In the genomic region with DNA sequence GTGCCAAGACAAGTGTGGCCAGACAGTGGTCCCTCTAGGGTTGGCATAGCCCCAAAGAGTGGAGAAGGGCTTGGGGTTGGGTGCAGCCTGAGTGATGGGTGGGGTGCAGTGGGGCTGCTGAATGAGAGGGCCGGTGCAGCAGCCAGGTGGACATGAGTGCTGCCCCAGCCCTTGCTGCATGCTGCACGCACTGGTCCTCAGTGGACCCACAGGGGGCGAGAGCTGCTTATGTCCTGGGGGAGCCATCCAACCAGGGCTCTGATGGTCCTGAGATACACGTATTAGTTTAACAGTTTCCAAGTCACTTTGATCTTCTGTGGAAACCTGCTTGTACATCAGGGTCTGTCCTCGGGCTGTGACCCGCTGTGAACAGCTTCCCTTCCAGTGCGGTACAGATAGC, we compare ENCODE assay signal across 14 cellular contexts. TPM values are rescaled to one million over a fixed set of nuclear protein-coding genes. Genes with fewer than 3 reads are reported as not detected.
"Had no signal": no experiment of that assay in that cellular context is flagged by ENCODE, and none has a peak within 500 bp of the region (broad histone marks: within the 10 kb centered on the region; RNA-seq: fewer than 3 reads in every experiment).

No MANE protein-coding gene starts in this region.

- ATAC-seq: SK-N-SH treated with all-trans-retinoic acid at 6 μM for 48 hours had no signal

- H3K27ac Mint-ChIP-seq: activated T-helper 2 cell treated with anti-CD3 and anti-CD28 coated beads, Interferon-gamma antibody, Interleukin-2, Interleukin-4, amounts not matched to agents 10 μg/mL and 5 μg/mL and 100 μg/mL, durations not matched to agents 14 hours and 24 hours and 36 hours; immature natural killer cell; nephron progenitor cell had no signal

- H3K4me3 ChIP-seq: adrenal gland, skin epidermis, transverse colon had no signal

- DNase-seq: activated naive CD4-positive, alpha-beta T cell treated with anti-CD3 and anti-CD28 coated beads, Interleukin-2, amount 50 U/mL, for 16 hours; adrenal gland; effector CD4-positive, alpha-beta T cell; immature natural killer cell; nephron progenitor cell; SHP77; T-helper 2 cell; transverse colon had no signal

- H3K36me3 ChIP-seq: adrenal gland, transverse colon had no signal

- H3K27ac ChIP-seq: transverse colon had no signal

- H3K27me3 ChIP-seq: adrenal gland had no signal

- H3K9me3 ChIP-seq: adrenal gland, transverse colon had no signal

- H3K4me1 ChIP-seq: adrenal gland, transverse colon had no signal

- H3K4me3 Mint-ChIP-seq: brain, immature natural killer cell, nephron progenitor cell had no signal

- H3K36me3 Mint-ChIP-seq: immature natural killer cell had no signal

- H3K4me1 Mint-ChIP-seq: brain, immature natural killer cell had no signal

- H3K9me3 Mint-ChIP-seq: activated T-helper 2 cell treated with anti-CD3 and anti-CD28 coated beads, Interferon-gamma antibody, Interleukin-2, Interleukin-4, amounts not matched to agents 10 μg/mL and 5 μg/mL and 100 μg/mL, durations not matched to agents 14 hours and 24 hours and 36 hours; brain; immature natural killer cell; nephron progenitor cell had no signal

RNA-seq across cellular contexts. Expression of gene ACR, which starts 23.9 kb away (rescaled TPM):
- total RNA-seq: activated T-helper 2 cell treated with anti-CD3 and anti-CD28 coated beads, Interferon-gamma antibody, Interleukin-2, Interleukin-4, amounts not matched to agents 10 μg/mL and 5 μg/mL and 100 μg/mL, durations not matched to agents 14 hours and 24 hours and 36 hours; fibroblast of lung; osteocyte; transverse colon had no signal
